26 cellular contexts compared by ENCODE assay signal in the genomic region with DNA sequence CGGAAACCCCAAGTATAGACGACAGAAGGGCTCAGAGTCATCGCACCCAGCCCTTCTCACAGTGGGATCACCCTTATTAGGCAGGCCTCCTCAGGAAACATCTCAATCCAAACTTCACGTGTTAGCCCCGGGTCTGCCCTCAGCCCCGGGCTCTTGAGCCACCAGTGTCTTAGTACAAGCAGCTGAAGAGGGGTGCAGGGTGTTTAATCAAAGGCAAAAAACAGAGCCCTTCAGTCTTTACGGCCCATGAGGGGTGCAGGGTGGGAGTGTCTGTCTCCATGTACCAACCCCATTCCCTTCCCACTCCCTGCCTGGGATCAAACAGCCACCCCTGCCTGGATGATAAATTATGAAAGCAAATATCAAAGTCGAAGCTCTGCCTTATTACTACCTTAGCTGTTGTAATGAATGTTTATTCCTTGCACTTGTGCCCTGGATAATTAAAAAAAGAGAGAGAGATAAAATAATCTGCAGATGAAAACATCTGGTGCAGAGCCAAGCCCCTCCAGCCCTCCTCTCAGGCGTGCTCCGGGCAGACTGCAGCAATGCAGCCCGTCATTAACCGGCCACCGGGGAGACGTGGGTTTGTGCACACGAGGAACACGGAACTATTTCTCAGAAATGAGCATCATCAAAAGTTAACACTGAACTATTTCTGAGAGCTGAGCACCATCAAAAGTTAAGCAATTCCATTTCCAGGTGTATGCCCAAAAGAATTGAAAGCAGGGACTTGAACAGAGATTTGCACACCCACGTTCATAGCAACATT.
"Had no signal": no experiment of that assay in that cellular context is flagged by ENCODE, and none has a peak within 500 bp of the region (broad histone marks: within the 10 kb centered on the region; RNA-seq: fewer than 3 reads in every experiment).

No MANE protein-coding gene starts in this region.

- H3K4me3 ChIP-seq: breast epithelium, SK-N-MC had no signal

- DNase-seq: activated CD4-positive, alpha-beta T cell treated with anti-CD3 and anti-CD28 coated beads for 48 hours; activated CD4-positive, alpha-beta T cell treated with anti-CD3 and anti-CD28 coated beads, Interleukin-2, amount 50 U/mL, for 48 hours; activated CD4-positive, CD25-positive, alpha-beta regulatory T cell treated with anti-CD3 and anti-CD28 coated beads, Interleukin-2, amount 50 U/mL, for 72 hours; activated CD8-positive, alpha-beta memory T cell treated with anti-CD3 and anti-CD28 coated beads, Interleukin-2, amount 50 U/mL, for 48 hours; activated naive CD4-positive, alpha-beta T cell; activated T-cell treated with anti-CD3 and anti-CD28 coated beads, Interleukin-2, amount 50 U/mL, for 1 hour; aorta; caudate nucleus; NCI-H1092; NCI-H1417; NCI-H2029; NCI-H2107; NCI-H2171 treated with DMSO at 0.1 percent for 48 hours; NCI-H226; NCI-H69; NK-92 treated with Interleukin-12 subunit alpha and Interleukin-12 subunit beta, amount 100 ng/mL, for 24 hours; OCI-M1; RPMI8226; SW 1271 had no signal

- H3K27ac Mint-ChIP-seq: activated naive CD4-positive, alpha-beta T cell treated with anti-CD3 and anti-CD28 coated beads, Interleukin-2, amount 50 U/mL, for 24 hours; WTC11 had no signal

- H3K27me3 Mint-ChIP-seq: activated naive CD4-positive, alpha-beta T cell treated with anti-CD3 and anti-CD28 coated beads, Interleukin-2, amount 50 U/mL, for 24 hours had no signal

- H3K4me3 Mint-ChIP-seq: activated naive CD4-positive, alpha-beta T cell treated with anti-CD3 and anti-CD28 coated beads, Interleukin-2, amount 50 U/mL, for 24 hours; WTC11 had no signal

- H3K36me3 ChIP-seq: breast epithelium had no signal

- H3K27me3 ChIP-seq: breast epithelium had no signal

- H3K27ac ChIP-seq: breast epithelium, KMS-11, SK-N-MC had no signal

- H3K4me1 Mint-ChIP-seq: activated naive CD4-positive, alpha-beta T cell treated with anti-CD3 and anti-CD28 coated beads, Interleukin-2, amount 50 U/mL, for 24 hours; WTC11 had no signal

- ATAC-seq: Panc1, Right ventricle myocardium inferior, WTC11 had no signal

- H3K4me1 ChIP-seq: breast epithelium had no signal
